In the genomic region with DNA sequence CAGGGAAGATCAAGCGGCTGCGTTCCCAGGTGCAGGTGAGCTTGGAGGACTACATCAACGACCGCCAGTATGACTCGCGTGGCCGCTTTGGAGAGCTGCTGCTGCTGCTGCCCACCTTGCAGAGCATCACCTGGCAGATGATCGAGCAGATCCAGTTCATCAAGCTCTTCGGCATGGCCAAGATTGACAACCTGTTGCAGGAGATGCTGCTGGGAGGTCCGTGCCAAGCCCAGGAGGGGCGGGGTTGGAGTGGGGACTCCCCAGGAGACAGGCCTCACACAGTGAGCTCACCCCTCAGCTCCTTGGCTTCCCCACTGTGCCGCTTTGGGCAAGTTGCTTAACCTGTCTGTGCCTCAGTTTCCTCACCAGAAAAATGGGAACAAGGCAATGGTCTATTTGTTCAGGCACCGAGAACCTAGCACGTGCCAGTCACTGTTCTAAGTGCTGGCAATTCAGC, we compare ENCODE assay signal across 14 cellular contexts. TPM values are rescaled to one million over a fixed set of nuclear protein-coding genes. Genes with fewer than 3 reads are reported as not detected.
DNase-seq lines count a peak whose midpoint lies in the region; ATAC-seq and TF ChIP-seq lines count a peak whose summit lies in the region.
"Had no signal": no experiment of that assay in that cellular context is flagged by ENCODE, and none has a peak within 500 bp of the region (broad histone marks: within the 10 kb centered on the region; RNA-seq: fewer than 3 reads in every experiment).

No MANE protein-coding gene starts in this region.

- H3K36me3 Mint-ChIP-seq in MCF 10A (ENCODE audit: insufficient read depth, unreplicated experiment) (no peaks in the 10 kb centered on the region), immature natural killer cell (no peaks in the 10 kb centered on the region)
- no peaks in the 10 kb centered on the region for H3K36me3 Mint-ChIP-seq in activated naive CD4-positive, alpha-beta T cell treated with anti-CD3 and anti-CD28 coated beads for 36 hours (ENCODE audit: low read depth)
- H3K36me3 Mint-ChIP-seq in stimulated activated memory B cell treated with anti-CD40 and anti-IgM and Interleukin-4, amounts not matched to agents 10 μg/mL and 1 μg/mL and 100 μg/mL, for 72 hours: no peaks in the 10 kb centered on the region
- H3K36me3 Mint-ChIP-seq: CD14-positive monocyte; CD8-positive, alpha-beta T cell had no signal

- in situ Hi-C loops in mammary epithelial cell (cut with MboI; ENCODE audit: low sequenced_read_pairs in 2 of 2): no loop called here

- POLR2A ChIA-PET in MCF 10A (lab: Yijun Ruan, JAX): no interaction called here

- TF ChIP-seq CTCF in mammary epithelial cell (conservative IDR thresholded peaks at IDR 0.05 in 1 of 2, IDR thresholded peaks at IDR 0.05 in 1 of 2; ENCODE audit: extremely low read depth in 1 of 2, insufficient read depth in 1 of 2, low read depth in 1 of 2, low read length in 2 of 2) (no peak), MCF 10A (IDR thresholded peaks at IDR 0.05; ENCODE audit: unreplicated experiment) (no peak)

- H3K27me3 Mint-ChIP-seq in MCF 10A (ENCODE audit: insufficient read depth, unreplicated experiment) (no peaks in the 10 kb centered on the region), immature natural killer cell (ENCODE audit: low read depth in 3 of 3) (peaks cover 0 to 3% (median 0%) of the 10 kb centered on the region in 3 donors)
- peaks cover 3% of the 10 kb centered on the region for H3K27me3 Mint-ChIP-seq in activated naive CD4-positive, alpha-beta T cell treated with anti-CD3 and anti-CD28 coated beads for 36 hours (ENCODE audit: low read depth)
- H3K27me3 Mint-ChIP-seq in stimulated activated memory B cell treated with anti-CD40 and anti-IgM and Interleukin-4, amounts not matched to agents 10 μg/mL and 1 μg/mL and 100 μg/mL, for 72 hours: peaks cover 15% of the 10 kb centered on the region

- WGBS in mammary epithelial cell (ENCODE audit: low coverage, missing lambda C conversion rate): 19% methylated on average over 9 of the region's 14 CpGs

- no peaks in the 10 kb centered on the region for H3K27me3 ChIP-seq in mammary epithelial cell (ENCODE audit: insufficient read depth, low read length)

- H3K4me1 Mint-ChIP-seq in MCF 10A (ENCODE audit: insufficient read depth, unreplicated experiment): peaks cover 6% of the 10 kb centered on the region
- no peaks in the 10 kb centered on the region for H3K4me1 Mint-ChIP-seq in immature natural killer cell
- no peaks in the 10 kb centered on the region for H3K4me1 Mint-ChIP-seq in activated naive CD4-positive, alpha-beta T cell treated with anti-CD3 and anti-CD28 coated beads for 36 hours (ENCODE audit: low read depth)
- H3K4me1 Mint-ChIP-seq in stimulated activated memory B cell treated with anti-CD40 and anti-IgM and Interleukin-4, amounts not matched to agents 10 μg/mL and 1 μg/mL and 100 μg/mL, for 72 hours: no peaks in the 10 kb centered on the region
- H3K4me1 Mint-ChIP-seq: CD14-positive monocyte had no signal

- peaks cover 10% of the 10 kb centered on the region for H3K4me1 ChIP-seq in mammary epithelial cell (ENCODE audit: insufficient read depth, low read length)
- H3K4me1 ChIP-seq: Caco-2 had no signal

- no peaks in the 10 kb centered on the region for H3K9me3 Mint-ChIP-seq in MCF 10A (ENCODE audit: unreplicated experiment)
- H3K9me3 Mint-ChIP-seq in immature natural killer cell: no peaks in the 10 kb centered on the region
- no peaks in the 10 kb centered on the region for H3K9me3 Mint-ChIP-seq in activated naive CD4-positive, alpha-beta T cell treated with anti-CD3 and anti-CD28 coated beads for 36 hours
- H3K9me3 Mint-ChIP-seq in stimulated activated memory B cell treated with anti-CD40 and anti-IgM and Interleukin-4, amounts not matched to agents 10 μg/mL and 1 μg/mL and 100 μg/mL, for 72 hours: no peaks in the 10 kb centered on the region
- H3K9me3 Mint-ChIP-seq: CD14-positive monocyte; CD8-positive, alpha-beta T cell had no signal

- H3K4me3 ChIP-seq in mammary epithelial cell (replicated peaks in 1 of 3; ENCODE audit: insufficient read depth in 1 of 3, low read depth in 2 of 3, low read length in 3 of 3): no peak overlapping the region

- H3K27ac ChIP-seq in mammary epithelial cell (ENCODE audit: insufficient read depth, low read depth, low read length): no peak overlapping the region
- peak overlapping the region; percentile 64 for H3K27ac ChIP-seq in angular gyrus (ENCODE audit: low read depth, low read length)
- H3K27ac ChIP-seq: 22Rv1 had no signal

- intact Hi-C loops in mammary epithelial cell (cut with micrococcal nuclease): no loop called here
- intact Hi-C loops in MCF 10A (cut with micrococcal nuclease): no loop called here
- intact Hi-C loops in activated naive CD4-positive, alpha-beta T cell treated with anti-CD3 and anti-CD28 coated beads for 36 hours (cut with micrococcal nuclease): no loop called here

- no peak overlapping the region for H3K9ac ChIP-seq in mammary epithelial cell (ENCODE audit: insufficient read depth, low read length)

- peak overlapping the region; percentile 71 for H2AFZ ChIP-seq in mammary epithelial cell (ENCODE audit: low read depth, low read length)

- ATAC-seq in esophagus mucosa: peak; percentile 52
- no peak for ATAC-seq in stimulated activated memory B cell treated with anti-CD40 and anti-IgM and Interleukin-4, amounts not matched to agents 10 μg/mL and 1 μg/mL and 100 μg/mL, for 72 hours
- ATAC-seq: CD8-positive, alpha-beta T cell had no signal

- H3K79me2 ChIP-seq in mammary epithelial cell (ENCODE audit: insufficient read depth, low read length): no peaks in the 10 kb centered on the region

- no TSS peak for BruUV-seq in mammary epithelial cell (replicated peaks; lab: Mats Ljungman, UMichigan)
- no TSS peak for BruUV-seq in MCF 10A (replicated peaks; lab: Mats Ljungman, UMichigan)

- CTCF ChIA-PET in mammary epithelial cell (lab: Charles Lee; ENCODE audit: low non-redundant PET): no interaction called here
- CTCF ChIA-PET in MCF 10A (lab: Yijun Ruan, JAX): interaction anchor here (1.1 kb wide), 1 partner anchor 39 kb away, joined by 3 read pairs; no protein-coding TSS in a partner anchor
- CTCF ChIA-PET in activated naive CD4-positive, alpha-beta T cell treated with anti-CD3 and anti-CD28 coated beads for 36 hours (lab: Charles Lee): no interaction called here

- H3K4me2 ChIP-seq in mammary epithelial cell (ENCODE audit: insufficient read depth, low read depth, low read length): no peak overlapping the region

- H3K27ac Mint-ChIP-seq in MCF 10A (ENCODE audit: low read depth, unreplicated experiment) (no peak overlapping the region), immature natural killer cell (no peak overlapping the region)
- H3K27ac Mint-ChIP-seq in activated naive CD4-positive, alpha-beta T cell treated with anti-CD3 and anti-CD28 coated beads for 36 hours: no peak overlapping the region
- no peak overlapping the region for H3K27ac Mint-ChIP-seq in stimulated activated memory B cell treated with anti-CD40 and anti-IgM and Interleukin-4, amounts not matched to agents 10 μg/mL and 1 μg/mL and 100 μg/mL, for 72 hours
- H3K27ac Mint-ChIP-seq: CD14-positive monocyte; CD8-positive, alpha-beta T cell had no signal

- H3K36me3 ChIP-seq in mammary epithelial cell (ENCODE audit: insufficient read depth, low read length): no peaks in the 10 kb centered on the region

- H3K4me3 Mint-ChIP-seq in MCF 10A (ENCODE audit: unreplicated experiment) (no peak overlapping the region), immature natural killer cell (no peak overlapping the region)
- H3K4me3 Mint-ChIP-seq in activated naive CD4-positive, alpha-beta T cell treated with anti-CD3 and anti-CD28 coated beads for 36 hours: no peak overlapping the region
- H3K4me3 Mint-ChIP-seq in stimulated activated memory B cell treated with anti-CD40 and anti-IgM and Interleukin-4, amounts not matched to agents 10 μg/mL and 1 μg/mL and 100 μg/mL, for 72 hours: no peak overlapping the region
- H3K4me3 Mint-ChIP-seq: CD14-positive monocyte; CD8-positive, alpha-beta T cell had no signal

- dilution Hi-C loops in mammary epithelial cell (cut with HindIII; ENCODE audit: low sequenced_read_pairs): no loop called here

- no peak for DNase-seq in mammary epithelial cell
- no peak for DNase-seq in MCF 10A (ENCODE audit: unreplicated experiment)
- DNase-seq in immature natural killer cell: no peak
- DNase-seq in activated naive CD4-positive, alpha-beta T cell treated with anti-CD3 and anti-CD28 coated beads for 36 hours: no peak
- DNase-seq in NCI-H2227 (lab: John Stamatoyannopoulos, UW; ENCODE audit: unreplicated experiment): no peak
- DNase-seq: Caco-2; CD8-positive, alpha-beta T cell; DND-41; GDM1 had no signal

- no peaks in the 10 kb centered on the region for H4K20me1 ChIP-seq in mammary epithelial cell (ENCODE audit: insufficient read depth, low read length)

- no peaks in the 10 kb centered on the region for H3K9me3 ChIP-seq in mammary epithelial cell (replicated peaks; ENCODE audit: insufficient read depth, low read length)
- H3K9me3 ChIP-seq: Caco-2 had no signal

RNA-seq across cellular contexts. Expression of gene TTPAL, which starts 51.6 kb away (rescaled TPM):
- total RNA-seq in mammary epithelial cell: 10 to 100 TPM; 59.0 TPM
- 16.1 TPM for polyA plus RNA-seq in mammary epithelial cell
- polyA minus RNA-seq in mammary epithelial cell: 72.9 TPM
- total RNA-seq in MCF 10A (2022): 34.1 and 35.4 TPM in 2 replicates
- 19.4 TPM for total RNA-seq in esophagus mucosa
- polyA plus RNA-seq in immature natural killer cell: 10 to 100 TPM in 1 of 3 donors, 1 to 10 TPM in 2; 5.0 to 13.8 (median 5.6) TPM
- total RNA-seq in activated naive CD4-positive, alpha-beta T cell treated with anti-CD3 and anti-CD28 coated beads for 36 hours: 10 to 100 TPM; 10.8 to 11.5 TPM
